ENCODE assay signal across 19 cellular contexts in the genomic region with DNA sequence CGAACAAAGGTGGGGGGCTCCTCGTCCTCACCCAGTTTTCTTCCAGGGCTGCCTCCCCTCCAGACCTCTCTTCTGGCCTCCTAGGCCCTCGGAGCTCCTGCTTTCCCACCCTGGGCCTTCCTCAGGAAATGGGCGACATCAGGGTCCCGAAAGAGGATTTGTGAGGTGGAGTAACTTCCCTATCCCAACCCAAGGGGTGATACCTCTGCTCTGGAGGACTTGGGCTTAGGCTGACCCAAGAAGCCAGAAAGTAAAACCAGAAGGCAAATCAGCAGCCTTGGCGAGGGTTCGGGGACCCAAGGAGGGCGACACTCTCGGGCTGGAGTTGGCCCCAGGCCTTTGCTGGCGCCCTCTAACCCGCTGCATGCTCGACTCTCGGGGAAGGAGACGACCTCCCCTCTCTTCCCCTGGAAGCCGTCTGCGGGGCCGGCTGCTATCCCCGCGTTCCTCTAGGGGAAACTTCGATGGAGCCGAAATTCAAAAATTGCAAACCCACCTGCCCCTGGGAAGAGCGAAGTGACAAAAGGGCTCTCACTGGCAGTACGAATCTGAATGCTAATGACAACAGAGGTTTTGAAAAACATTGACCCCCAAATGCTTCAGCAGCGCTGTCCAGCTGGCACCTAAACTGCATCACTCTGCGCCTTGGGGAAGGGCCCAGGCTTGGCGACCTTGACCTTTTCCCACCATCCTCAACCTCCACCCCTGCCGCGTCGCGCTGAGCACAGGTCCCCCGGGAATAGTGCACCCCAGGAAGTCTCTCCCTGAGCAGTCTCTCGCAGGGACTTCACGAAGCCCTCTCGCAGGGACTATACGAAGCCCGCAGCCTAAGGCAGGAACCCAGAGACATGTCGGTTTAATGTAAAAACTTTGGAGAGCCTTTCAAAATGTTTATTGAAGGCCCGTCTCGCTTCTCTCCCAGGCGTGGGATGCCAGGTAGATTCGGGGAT. TPM values are rescaled to one million over a fixed set of nuclear protein-coding genes. Genes with fewer than 3 reads are reported as not detected.
DNase-seq lines count a peak whose midpoint lies in the region; ATAC-seq and TF ChIP-seq lines count a peak whose summit lies in the region.
"Had no signal": no experiment of that assay in that cellular context is flagged by ENCODE, and none has a peak within 500 bp of the region (broad histone marks: within the 10 kb centered on the region; RNA-seq: fewer than 3 reads in every experiment).

No MANE protein-coding gene starts in this region.

- TF ChIP-seq POLR2A in stomach (IDR thresholded peaks at IDR 0.05), result no peak

- no peak for ATAC-seq in activated naive CD8-positive, alpha-beta T cell treated with anti-CD3 and anti-CD28 coated beads, Interleukin-2, amount 10 ng/mL, durations not matched to agents 7 days and 5 days (ENCODE audit: low read depth)
- ATAC-seq in naive thymus-derived CD8-positive, alpha-beta T cell, result no peak
- ATAC-seq in GM21717 (IDR thresholded peaks at IDR 0.05; ENCODE audit: unreplicated experiment), result no peak
- no peak for ATAC-seq in GM21737 (IDR thresholded peaks at IDR 0.05; ENCODE audit: unreplicated experiment)

- H3K4me3 ChIP-seq in left ventricle myocardium inferior (peak overlapping the region; percentile 58), right atrium auricular region (no peak overlapping the region), stomach (peak overlapping the region in 1 of 4 donors; percentile 58)
- H3K4me3 ChIP-seq: ovary had no signal

- peaks cover 86% of the 10 kb centered on the region for H3K27me3 Mint-ChIP-seq in activated naive CD8-positive, alpha-beta T cell treated with anti-CD3 and anti-CD28 coated beads, Interleukin-2, amount 10 ng/mL, durations not matched to agents 7 days and 5 days
- peaks cover 42 to 85% (median 64%) of the 10 kb centered on the region in 5 donors for H3K27me3 Mint-ChIP-seq in naive thymus-derived CD8-positive, alpha-beta T cell

- no peak overlapping the region for H3K27ac Mint-ChIP-seq in activated naive CD8-positive, alpha-beta T cell treated with anti-CD3 and anti-CD28 coated beads, Interleukin-2, amount 10 ng/mL, durations not matched to agents 7 days and 5 days
- H3K27ac Mint-ChIP-seq in naive thymus-derived CD8-positive, alpha-beta T cell, result no peak overlapping the region
- H3K27ac Mint-ChIP-seq: stimulated activated naive CD8-positive, alpha-beta T cell treated with anti-CD3 and anti-CD28 coated beads, Interleukin-15, Interleukin-2, amounts not matched to agents 100 ng/mL and 50 ng/mL, for 24 hours had no signal

- H3K9me3 Mint-ChIP-seq in activated naive CD8-positive, alpha-beta T cell treated with anti-CD3 and anti-CD28 coated beads, Interleukin-2, amount 10 ng/mL, durations not matched to agents 7 days and 5 days, result no peaks in the 10 kb centered on the region
- peaks cover 0 to 7% (median 0%) of the 10 kb centered on the region in 9 donors for H3K9me3 Mint-ChIP-seq in naive thymus-derived CD8-positive, alpha-beta T cell
- H3K9me3 Mint-ChIP-seq: stimulated activated naive CD8-positive, alpha-beta T cell treated with anti-CD3 and anti-CD28 coated beads, Interleukin-15, Interleukin-2, amounts not matched to agents 100 ng/mL and 50 ng/mL, for 24 hours had no signal

- peaks cover 16% of the 10 kb centered on the region for H3K4me1 Mint-ChIP-seq in activated naive CD8-positive, alpha-beta T cell treated with anti-CD3 and anti-CD28 coated beads, Interleukin-2, amount 10 ng/mL, durations not matched to agents 7 days and 5 days
- peaks cover 17 to 56% (median 44%) of the 10 kb centered on the region in 4 donors for H3K4me1 Mint-ChIP-seq in naive thymus-derived CD8-positive, alpha-beta T cell

- POLR2A ChIA-PET in activated naive CD8-positive, alpha-beta T cell treated with anti-CD3 and anti-CD28 coated beads, Interleukin-2, amount 10 ng/mL, durations not matched to agents 7 days and 5 days (lab: Charles Lee), result no interaction called here
- POLR2A ChIA-PET in naive thymus-derived CD8-positive, alpha-beta T cell (lab: Charles Lee), result no interaction called here

- no peak for DNase-seq in left ventricle myocardium inferior
- DNase-seq in right atrium auricular region (ENCODE audit: low spot score), result no peak
- peak; percentile 33 for DNase-seq in activated naive CD8-positive, alpha-beta T cell treated with anti-CD3 and anti-CD28 coated beads, Interleukin-2, amount 10 ng/mL, durations not matched to agents 7 days and 5 days
- DNase-seq in naive thymus-derived CD8-positive, alpha-beta T cell, result no peak
- DNase-seq in Kasumi-1 (lab: John Stamatoyannopoulos, UW), result no peak
- no peak for DNase-seq in stomach
- DNase-seq: erythroblast, kidney, NCI-H1105, ovary, spleen had no signal

- H3K27me3 ChIP-seq in left ventricle myocardium inferior (ENCODE audit: low read depth), result peaks cover 100% of the 10 kb centered on the region
- H3K27me3 ChIP-seq in right atrium auricular region, result peaks cover 63 to 82% of the 10 kb centered on the region in 2 donors
- peaks cover 42 to 100% (median 99%) of the 10 kb centered on the region in 3 donors for H3K27me3 ChIP-seq in stomach

- WGBS in stomach, 5 donors, result 12 to 49% (median 28%) methylated on average over 34 to 41 of the region's 41 CpGs

- H3K4me1 ChIP-seq in left ventricle myocardium inferior (peaks cover 49% of the 10 kb centered on the region), right atrium auricular region (peaks cover 0 to 34% of the 10 kb centered on the region in 2 donors), stomach (peaks cover 37 to 83% (median 60%) of the 10 kb centered on the region in 4 donors)

- H3K4me3 Mint-ChIP-seq in activated naive CD8-positive, alpha-beta T cell treated with anti-CD3 and anti-CD28 coated beads, Interleukin-2, amount 10 ng/mL, durations not matched to agents 7 days and 5 days, result no peak overlapping the region
- peak overlapping the region in 6 of 10 donors; percentile 22 to 76 (median 38) for H3K4me3 Mint-ChIP-seq in naive thymus-derived CD8-positive, alpha-beta T cell
- H3K4me3 Mint-ChIP-seq: stimulated activated naive CD8-positive, alpha-beta T cell treated with anti-CD3 and anti-CD28 coated beads, Interleukin-15, Interleukin-2, amounts not matched to agents 100 ng/mL and 50 ng/mL, for 24 hours had no signal

- intact Hi-C loops in left ventricle myocardium inferior (cut with micrococcal nuclease) (no loop called here), stomach (cut with DNase I; ENCODE audit: low total_unique reads) (no loop called here)

- TF ChIP-seq CTCF in left ventricle myocardium inferior (IDR thresholded peaks at IDR 0.05; ENCODE audit: borderline replicate concordance) (no peak), right atrium auricular region (IDR thresholded peaks at IDR 0.05) (no peak), stomach (IDR thresholded peaks at IDR 0.05) (no peak)

- H3K36me3 ChIP-seq in left ventricle myocardium inferior, result no peaks in the 10 kb centered on the region
- H3K36me3 ChIP-seq in right atrium auricular region, result no peaks in the 10 kb centered on the region
- no peaks in the 10 kb centered on the region for H3K36me3 ChIP-seq in stomach
- H3K36me3 ChIP-seq: ovary, spleen, vagina had no signal

- no peak for TF ChIP-seq EP300 in stomach (IDR thresholded peaks at IDR 0.05)

- H3K9me3 ChIP-seq in left ventricle myocardium inferior (replicated peaks) (no peaks in the 10 kb centered on the region), right atrium auricular region (no peaks in the 10 kb centered on the region), stomach (no peaks in the 10 kb centered on the region)
- H3K9me3 ChIP-seq: ovary, vagina had no signal

- H3K27ac ChIP-seq in left ventricle myocardium inferior (replicated peaks) (no peak overlapping the region), right atrium auricular region (no peak overlapping the region), stomach (no peak overlapping the region)
- H3K27ac ChIP-seq: ovary, spleen, vagina had no signal

- H3K36me3 Mint-ChIP-seq in activated naive CD8-positive, alpha-beta T cell treated with anti-CD3 and anti-CD28 coated beads, Interleukin-2, amount 10 ng/mL, durations not matched to agents 7 days and 5 days, result peaks cover 2% of the 10 kb centered on the region
- peaks cover 0 to under 1% (median 0%) of the 10 kb centered on the region in 3 donors for H3K36me3 Mint-ChIP-seq in naive thymus-derived CD8-positive, alpha-beta T cell

RNA-seq across cellular contexts. Expression of gene PDX1, which starts 2.4 kb away (rescaled TPM):
- total RNA-seq in left ventricle myocardium inferior (not detected), right atrium auricular region (not detected), stomach (under 1 TPM in 2 of 5 donors, not detected in 3; 0.29 to 0.92 TPM)
- total RNA-seq in activated naive CD8-positive, alpha-beta T cell treated with anti-CD3 and anti-CD28 coated beads, Interleukin-2, amount 10 ng/mL, durations not matched to agents 7 days and 5 days, result not detected
- not detected for total RNA-seq in naive thymus-derived CD8-positive, alpha-beta T cell
- not detected for polyA plus RNA-seq in naive thymus-derived CD8-positive, alpha-beta T cell
- polyA plus RNA-seq in stomach, result 1 to 10 TPM in 2 of 3 donors, under 1 TPM in 1; 0.13 to 1.8 (median 1.2) TPM
- total RNA-seq: astrocyte; glomerular endothelial cell; kidney; mesenteric fat pad; ovary; spleen; T-helper 1 cell treated with Interleukin-12 subunit alpha and Interleukin-12 subunit beta and Interleukin-4 antibody, amounts not matched to agents 30 ng/mL and 1 ng/mL, for 36 hours; vagina had no signal
- polyA plus RNA-seq: ovary, spleen had no signal

RNA-seq across cellular contexts. Expression of gene CDX2, which starts 46.9 kb away (rescaled TPM):
- total RNA-seq in left ventricle myocardium inferior (not detected), right atrium auricular region (not detected), stomach (100 to 1,000 TPM in 1 of 5 donors, 1 to 10 TPM in 1, not detected in 3; 2.4 to 106 TPM)
- total RNA-seq in activated naive CD8-positive, alpha-beta T cell treated with anti-CD3 and anti-CD28 coated beads, Interleukin-2, amount 10 ng/mL, durations not matched to agents 7 days and 5 days, result not detected
- total RNA-seq in naive thymus-derived CD8-positive, alpha-beta T cell, result not detected
- polyA plus RNA-seq in naive thymus-derived CD8-positive, alpha-beta T cell, result not detected
- polyA plus RNA-seq in stomach, result under 1 TPM in 2 of 3 donors, not detected in 1; 0.03 to 0.12 TPM
- total RNA-seq: astrocyte; glomerular endothelial cell; kidney; spleen; T-helper 1 cell treated with Interleukin-12 subunit alpha and Interleukin-12 subunit beta and Interleukin-4 antibody, amounts not matched to agents 30 ng/mL and 1 ng/mL, for 36 hours; vagina had no signal
